In genomic region chr13:40922437-40923040, GRCh38 we compare ENCODE assay signal across 9 cellular contexts.
DNase-seq lines count a peak whose midpoint lies in the region; ATAC-seq lines count a peak whose summit lies in the region.
"Had no signal": no experiment of that assay in that cellular context is flagged by ENCODE, and none has a peak within 500 bp of the region (broad histone marks: within the 10 kb centered on the region; RNA-seq: fewer than 3 reads in every experiment).

No MANE protein-coding gene starts in this region.

- H3K9me3 Mint-ChIP-seq in activated T-cell treated with anti-CD3 and anti-CD28 coated beads, Interleukin-2, amount 50 U/mL, for 72 hours = no peaks in the 10 kb centered on the region
- no peaks in the 10 kb centered on the region for H3K9me3 Mint-ChIP-seq in activated T-helper 17 cell treated with anti-CD3 and anti-CD28 coated beads, Interleukin-2, amount 50 U/mL, for 72 hours
- H3K9me3 Mint-ChIP-seq in stimulated activated memory B cell treated with anti-CD40 and anti-IgM and Interleukin-4, amounts not matched to agents 10 μg/mL and 1 μg/mL and 100 μg/mL, for 72 hours = no peaks in the 10 kb centered on the region

- no peak for ATAC-seq in activated T-cell treated with anti-CD3 and anti-CD28 coated beads, Interleukin-2, amount 50 U/mL, for 72 hours (replicated peaks in 1 of 2)
- no peak for ATAC-seq in activated T-helper 17 cell treated with anti-CD3 and anti-CD28 coated beads, Interleukin-2, amount 50 U/mL, for 72 hours (replicated peaks)
- ATAC-seq in left colon (peak; percentile 51), HG03565 (IDR thresholded peaks at IDR 0.05; ENCODE audit: unreplicated experiment) (no peak)
- no peak for ATAC-seq in stimulated activated memory B cell treated with anti-CD40 and anti-IgM and Interleukin-4, amounts not matched to agents 10 μg/mL and 1 μg/mL and 100 μg/mL, for 72 hours

- intact Hi-C loops in left colon (cut with DNase I, micrococcal nuclease) = no loop called here

- peaks cover 23% of the 10 kb centered on the region for H3K4me1 Mint-ChIP-seq in activated T-cell treated with anti-CD3 and anti-CD28 coated beads, Interleukin-2, amount 50 U/mL, for 72 hours (ENCODE audit: low read depth)
- peaks cover 13% of the 10 kb centered on the region for H3K4me1 Mint-ChIP-seq in activated T-helper 17 cell treated with anti-CD3 and anti-CD28 coated beads, Interleukin-2, amount 50 U/mL, for 72 hours
- H3K4me1 Mint-ChIP-seq in stimulated activated memory B cell treated with anti-CD40 and anti-IgM and Interleukin-4, amounts not matched to agents 10 μg/mL and 1 μg/mL and 100 μg/mL, for 72 hours = peaks cover 14% of the 10 kb centered on the region

- H3K36me3 Mint-ChIP-seq in activated T-cell treated with anti-CD3 and anti-CD28 coated beads, Interleukin-2, amount 50 U/mL, for 72 hours (ENCODE audit: insufficient read depth in 2 of 2) = peaks cover 0 to 2% of the 10 kb centered on the region in 2 donors
- no peaks in the 10 kb centered on the region for H3K36me3 Mint-ChIP-seq in activated T-helper 17 cell treated with anti-CD3 and anti-CD28 coated beads, Interleukin-2, amount 50 U/mL, for 72 hours (ENCODE audit: low read depth)
- peaks cover 7% of the 10 kb centered on the region for H3K36me3 Mint-ChIP-seq in stimulated activated memory B cell treated with anti-CD40 and anti-IgM and Interleukin-4, amounts not matched to agents 10 μg/mL and 1 μg/mL and 100 μg/mL, for 72 hours

- H3K27ac Mint-ChIP-seq in activated T-cell treated with anti-CD3 and anti-CD28 coated beads, Interleukin-2, amount 50 U/mL, for 72 hours = peak overlapping the region; percentile 94
- H3K27ac Mint-ChIP-seq in activated T-helper 17 cell treated with anti-CD3 and anti-CD28 coated beads, Interleukin-2, amount 50 U/mL, for 72 hours = peak overlapping the region; percentile 99
- H3K27ac Mint-ChIP-seq in stimulated activated memory B cell treated with anti-CD40 and anti-IgM and Interleukin-4, amounts not matched to agents 10 μg/mL and 1 μg/mL and 100 μg/mL, for 72 hours = peak overlapping the region; percentile 88

- no peak for DNase-seq in activated T-cell treated with anti-CD3 and anti-CD28 coated beads, Interleukin-2, amount 50 U/mL, for 72 hours
- DNase-seq in activated T-cell treated with anti-CD3 and anti-CD28 coated beads, Interleukin-2, amount 50 U/mL, for 48 hours = no peak
- peak; percentile 69 to 74 for DNase-seq in left colon
- DNase-seq in H4 (ENCODE audit: low spot score) = no peak
- no peak for DNase-seq in NCI-H2029 (lab: John Stamatoyannopoulos, UW)
- DNase-seq: NCI-H2227 treated with DMSO at 0.1 percent for 48 hours had no signal

- no peaks in the 10 kb centered on the region for H3K27me3 Mint-ChIP-seq in activated T-cell treated with anti-CD3 and anti-CD28 coated beads, Interleukin-2, amount 50 U/mL, for 72 hours (ENCODE audit: low read depth)
- no peaks in the 10 kb centered on the region for H3K27me3 Mint-ChIP-seq in activated T-helper 17 cell treated with anti-CD3 and anti-CD28 coated beads, Interleukin-2, amount 50 U/mL, for 72 hours
- no peaks in the 10 kb centered on the region for H3K27me3 Mint-ChIP-seq in stimulated activated memory B cell treated with anti-CD40 and anti-IgM and Interleukin-4, amounts not matched to agents 10 μg/mL and 1 μg/mL and 100 μg/mL, for 72 hours

- peak overlapping the region; percentile 75 to 79 for H3K4me3 Mint-ChIP-seq in activated T-cell treated with anti-CD3 and anti-CD28 coated beads, Interleukin-2, amount 50 U/mL, for 72 hours
- H3K4me3 Mint-ChIP-seq in activated T-helper 17 cell treated with anti-CD3 and anti-CD28 coated beads, Interleukin-2, amount 50 U/mL, for 72 hours = peak overlapping the region; percentile 99
- H3K4me3 Mint-ChIP-seq in stimulated activated memory B cell treated with anti-CD40 and anti-IgM and Interleukin-4, amounts not matched to agents 10 μg/mL and 1 μg/mL and 100 μg/mL, for 72 hours = peak overlapping the region; percentile 67

Comparison
In these comparisons a context has a peak if more than half of its experiments do, and no peak if none do; other contexts are left out.
1. DNase-seq: peak in left colon (2 of 2); none in activated T-cell treated with anti-CD3 and anti-CD28 coated beads, Interleukin-2, amount 50 U/mL, for 72 hours (0 of 2), activated T-cell treated with anti-CD3 and anti-CD28 coated beads, Interleukin-2, amount 50 U/mL, for 48 hours (0 of 2), H4 (single experiment) and NCI-H2029 (single experiment).
2. Peak in every context shown above with its lines, with median percentiles within 50 percentile points of each other: H3K27ac Mint-ChIP-seq and H3K4me3 Mint-ChIP-seq.